In the genomic region with DNA sequence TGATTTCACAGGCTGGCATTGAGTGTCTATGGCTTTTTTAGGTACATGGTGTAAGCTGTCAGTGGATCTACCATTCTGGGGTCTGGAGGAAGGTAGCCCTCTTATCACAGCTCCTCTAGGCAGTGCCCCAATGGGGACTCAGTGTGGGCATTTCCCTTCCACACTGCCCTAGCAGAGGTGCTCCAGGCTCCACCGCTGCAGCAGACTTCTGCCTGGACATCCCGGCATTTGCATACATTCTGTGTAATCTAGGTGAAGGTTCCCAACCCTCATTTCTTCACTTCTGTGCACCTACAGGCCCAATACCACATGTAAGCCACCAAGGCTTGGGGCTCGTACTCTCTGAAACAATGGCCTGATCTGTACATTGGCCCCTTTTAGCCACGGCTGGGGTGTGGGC, we compare ENCODE assay signal across 27 cellular contexts.
"Had no signal": no experiment of that assay in that cellular context is flagged by ENCODE, and none has a peak within 500 bp of the region (broad histone marks: within the 10 kb centered on the region; RNA-seq: fewer than 3 reads in every experiment).

No MANE protein-coding gene starts in this region.

- H3K27me3 Mint-ChIP-seq: activated CD4-positive, alpha-beta memory T cell treated with anti-CD3 and anti-CD28 coated beads for 36 hours; activated T-cell treated with anti-CD3 and anti-CD28 coated beads, Interleukin-2, amount 50 U/mL, for 24 hours; natural killer cell treated with Interleukin-12 subunit alpha and Interleukin-12 subunit beta and Interleukin-15 and Interleukin-18, amount 100 ng/mL, for 72 hours; type B pancreatic cell had no signal

- H3K27ac ChIP-seq: brain microvascular endothelial cell, gastrocnemius medialis, neutrophil, parathyroid adenoma, right lobe of liver, stomach, testis, VCaP had no signal

- H2AFZ ChIP-seq: parathyroid adenoma had no signal

- FAIRE-seq: colon, endometrium, keratinocyte, small intestine had no signal

- H3K9me3 ChIP-seq: gastrocnemius medialis, neutrophil, right lobe of liver, testis had no signal

- H3K27ac Mint-ChIP-seq: activated CD4-positive, alpha-beta memory T cell treated with anti-CD3 and anti-CD28 coated beads for 36 hours; activated T-cell treated with anti-CD3 and anti-CD28 coated beads, Interleukin-2, amount 50 U/mL, for 24 hours; mesothelial cell of epicardium; natural killer cell treated with Interleukin-12 subunit alpha and Interleukin-12 subunit beta and Interleukin-15 and Interleukin-18, amount 100 ng/mL, for 72 hours; type B pancreatic cell had no signal

- H3K4me3 ChIP-seq: gastrocnemius medialis, lung, right lobe of liver, stomach, testis had no signal

- H3K36me3 ChIP-seq: brain microvascular endothelial cell, neutrophil, right lobe of liver had no signal

- H3K4me1 ChIP-seq: parathyroid adenoma had no signal

- DNase-seq: activated CD4-positive, alpha-beta memory T cell treated with anti-CD3 and anti-CD28 coated beads for 36 hours; activated CD4-positive, CD25-positive, alpha-beta regulatory T cell treated with anti-CD3 and anti-CD28 coated beads, Interleukin-2, amount 50 U/mL, for 72 hours; activated naive CD4-positive, alpha-beta T cell treated with anti-CD3 and anti-CD28 coated beads, Interleukin-2, amount 50 U/mL, for 16 hours; activated T-cell treated with anti-CD3 and anti-CD28 coated beads, Interleukin-2, amount 50 U/mL, for 24 hours; aorta; brain microvascular endothelial cell; central memory CD4-positive, alpha-beta T cell; gastrocnemius medialis; head of caudate nucleus; right lobe of liver; small intestine; stimulated activated CD4-positive, alpha-beta T cell treated with anti-CD3 and anti-CD28 coated beads, Interleukin-15, amount 100 ng/mL, for 24 hours; stimulated activated CD4-positive, alpha-beta T cell treated with anti-CD3 and anti-CD28 coated beads, Interleukin-2, amount 100 ng/mL, for 48 hours; stomach; testis had no signal

- H3K79me2 ChIP-seq: parathyroid adenoma had no signal

- H3K9ac ChIP-seq: parathyroid adenoma had no signal

- H3K27me3 ChIP-seq: brain microvascular endothelial cell, gastrocnemius medialis, neutrophil, right lobe of liver, stomach, testis had no signal

- H3K4me1 Mint-ChIP-seq: mesothelial cell of epicardium had no signal

- ATAC-seq: esophagus mucosa; gastrocnemius medialis; left lobe of liver; natural killer cell treated with Interleukin-12 subunit alpha and Interleukin-12 subunit beta and Interleukin-15 and Interleukin-18, amount 100 ng/mL, for 72 hours; right lobe of liver had no signal

- H3K4me3 Mint-ChIP-seq: activated CD4-positive, alpha-beta memory T cell treated with anti-CD3 and anti-CD28 coated beads for 36 hours; activated T-cell treated with anti-CD3 and anti-CD28 coated beads, Interleukin-2, amount 50 U/mL, for 24 hours; mesothelial cell of epicardium; natural killer cell treated with Interleukin-12 subunit alpha and Interleukin-12 subunit beta and Interleukin-15 and Interleukin-18, amount 100 ng/mL, for 72 hours; type B pancreatic cell had no signal
